In genomic region chrX:123189318-123189717, GRCh38 we compare ENCODE assay signal across 23 cellular contexts.
"Had no signal": no experiment of that assay in that cellular context is flagged by ENCODE, and none has a peak within 500 bp of the region (broad histone marks: within the 10 kb centered on the region; RNA-seq: fewer than 3 reads in every experiment).

No MANE protein-coding gene starts in this region.

- FAIRE-seq: small intestine, urothelium cell line had no signal

- H3K4me3 ChIP-seq: neural progenitor cell, ovary, psoas muscle, right lobe of liver, sigmoid colon, stomach, thoracic aorta, thyroid gland, tibial nerve, upper lobe of left lung, vagina had no signal

- H3K27ac ChIP-seq: neural progenitor cell, ovary, parathyroid adenoma, psoas muscle, right lobe of liver, sigmoid colon, stomach, thoracic aorta, thyroid gland, tibial nerve, upper lobe of left lung, vagina had no signal

- H3K27me3 ChIP-seq: ovary, right lobe of liver, sigmoid colon, thyroid gland, vagina had no signal

- DNase-seq: occipital lobe; ovary; psoas muscle; right cardiac atrium; right lobe of liver; sigmoid colon; small intestine; stimulated activated CD4-positive, alpha-beta T cell treated with anti-CD3 and anti-CD28 coated beads, Interleukin-15, amount 100 ng/mL, for 24 hours; stimulated activated CD4-positive, alpha-beta T cell treated with anti-CD3 and anti-CD28 coated beads, Interleukin-2, amount 100 ng/mL, for 24 hours; stimulated activated CD4-positive, alpha-beta T cell treated with anti-CD3 and anti-CD28 coated beads, Interleukin-2, amount 100 ng/mL, for 48 hours; stimulated activated CD4-positive, alpha-beta T cell treated with anti-CD3 and anti-CD28 coated beads, Interleukin-4, amount 100 ng/mL, for 24 hours; stimulated activated naive B cell treated with anti-CD40 and anti-IgM and Interleukin-4, amounts not matched to agents 10 μg/mL and 1 μg/mL and 100 μg/mL, for 72 hours; stimulated activated naive CD4-positive, alpha-beta T cell treated with Interleukin-2 at 50 U/mL for 16 hours; stomach; thyroid gland; trophoblast cell; upper lobe of left lung had no signal
